Comparison of ENCODE assay signal across 8 cellular contexts in genomic region chr16:23510154-23510914, GRCh38.
DNase-seq lines count a peak whose midpoint lies in the region; ATAC-seq and TF ChIP-seq lines count a peak whose summit lies in the region.

TSS of gene GGA2 (minus strand) at chr16:23510494. CDS start at chr16:23510411, 83 bp downstream.

- peak within 1 kb of the TSS; percentile 65; the same call in 1 of the 2 replicates for H3K27ac ChIP-seq in VCaP
- H3K27ac ChIP-seq in skin epidermis = peak within 1 kb of the TSS; percentile 64 to 94 (median 88)

- DNase-seq in SIG-M5 treated with dmso at 0.1 percent for 504 hours (lab: John Stamatoyannopoulos, UW; ENCODE audit: unreplicated experiment) (peak; percentile 76), SIG-M5 (lab: John Stamatoyannopoulos, UW) (no peak), NCI-H2171 treated with DMSO at 0.1 percent for 48 hours (lab: John Stamatoyannopoulos, UW) (peak; percentile 79), T47D (ENCODE audit: low read depth in 1 of 2, low spot score in 1 of 2) (peak; percentile 84 to 88), iPS-NIHi11 (ENCODE audit: low spot score) (peak; percentile 94)

- H3K4me3 ChIP-seq in skin epidermis = peak within 1 kb of the TSS; percentile 78 to 91 (median 87)

- TF ChIP-seq CTCF in VCaP (conservative IDR thresholded peaks at IDR 0.05) = no peak

- ATAC-seq in HG03039 (IDR thresholded peaks at IDR 0.05; ENCODE audit: unreplicated experiment) = peak; percentile 75

- in situ Hi-C loops in T47D (cut with HindIII; ENCODE audit: low pct_unique_long_range_greater_than_20kb, low sequenced_read_pairs) = no loop called here
